ENCODE assay signal across 1 cellular context in the genomic region with DNA sequence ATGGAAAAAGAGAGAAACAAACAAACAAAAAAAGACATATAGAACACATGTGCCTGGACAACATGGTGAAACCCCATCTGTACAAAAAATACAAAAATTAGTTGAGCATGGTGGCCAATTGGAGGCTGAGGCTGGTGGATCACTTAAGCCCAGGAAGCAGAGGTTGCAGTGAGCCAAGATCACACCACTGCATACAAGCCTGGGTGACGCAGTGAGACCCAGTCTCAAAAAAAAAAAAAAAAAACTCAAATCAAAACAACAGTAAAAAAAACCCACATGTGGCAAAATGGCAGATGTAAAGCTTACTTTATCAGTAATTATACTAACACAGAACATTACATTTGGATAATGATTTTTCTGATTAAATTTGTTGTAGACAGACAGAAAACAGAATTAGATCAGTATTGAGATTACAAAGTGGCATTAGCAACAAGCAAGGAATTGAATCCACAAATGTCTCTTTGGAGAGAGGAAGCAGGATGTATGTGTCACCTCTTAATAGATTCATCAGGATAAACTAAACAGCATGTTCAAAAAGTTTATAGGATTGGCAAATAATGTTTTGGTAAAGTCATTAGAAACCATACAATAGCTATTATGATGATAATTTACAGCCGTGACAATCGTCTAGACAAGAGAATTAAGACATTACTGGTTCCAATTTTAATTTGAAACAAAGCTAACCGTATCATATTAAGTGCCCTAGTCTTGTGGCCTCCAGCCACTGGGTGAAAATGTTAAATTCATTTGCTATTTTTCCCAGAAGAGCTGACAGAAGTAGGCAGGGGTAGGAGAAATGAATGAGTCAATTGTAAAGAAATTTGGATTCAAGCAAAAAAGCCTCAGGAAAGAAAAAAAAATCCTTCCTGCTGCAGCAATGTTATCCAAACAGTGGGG.
TF ChIP-seq lines count a peak whose summit lies in the region.

No MANE protein-coding gene starts in this region.

TF ChIP-seq in WTC11, 78 proteins besides CTCF, POLR2A, EP300 and RAD21 (continued from another document):
- TF ChIP-seq USF1 (CRISPR knock-in tag; IDR thresholded peaks at IDR 0.05) (no peak), ESRRA (CRISPR knock-in tag; IDR thresholded peaks at IDR 0.05; ENCODE audit: borderline replicate concordance) (no peak), ZNF671 (CRISPR knock-in tag; IDR thresholded peaks at IDR 0.05) (no peak)
- TF ChIP-seq, protein P1, sequence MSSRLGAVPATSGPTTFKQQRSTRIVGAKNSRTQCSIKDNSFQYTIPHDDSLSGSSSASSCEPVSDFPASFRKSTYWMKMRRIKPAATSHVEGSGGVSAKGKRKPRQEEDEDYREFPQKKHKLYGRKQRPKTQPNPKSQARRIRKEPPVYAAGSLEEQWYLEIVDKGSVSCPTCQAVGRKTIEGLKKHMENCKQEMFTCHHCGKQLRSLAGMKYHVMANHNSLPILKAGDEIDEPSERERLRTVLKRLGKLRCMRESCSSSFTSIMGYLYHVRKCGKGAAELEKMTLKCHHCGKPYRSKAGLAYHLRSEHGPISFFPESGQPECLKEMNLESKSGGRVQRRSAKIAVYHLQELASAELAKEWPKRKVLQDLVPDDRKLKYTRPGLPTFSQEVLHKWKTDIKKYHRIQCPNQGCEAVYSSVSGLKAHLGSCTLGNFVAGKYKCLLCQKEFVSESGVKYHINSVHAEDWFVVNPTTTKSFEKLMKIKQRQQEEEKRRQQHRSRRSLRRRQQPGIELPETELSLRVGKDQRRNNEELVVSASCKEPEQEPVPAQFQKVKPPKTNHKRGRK (CRISPR knock-in tag; IDR thresholded peaks at IDR 0.05; ENCODE audit: borderline replicate concordance) = no peak
- TF ChIP-seq, protein P2, sequence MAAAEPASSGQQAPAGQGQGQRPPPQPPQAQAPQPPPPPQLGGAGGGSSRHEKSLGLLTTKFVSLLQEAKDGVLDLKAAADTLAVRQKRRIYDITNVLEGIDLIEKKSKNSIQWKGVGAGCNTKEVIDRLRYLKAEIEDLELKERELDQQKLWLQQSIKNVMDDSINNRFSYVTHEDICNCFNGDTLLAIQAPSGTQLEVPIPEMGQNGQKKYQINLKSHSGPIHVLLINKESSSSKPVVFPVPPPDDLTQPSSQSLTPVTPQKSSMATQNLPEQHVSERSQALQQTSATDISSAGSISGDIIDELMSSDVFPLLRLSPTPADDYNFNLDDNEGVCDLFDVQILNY (CRISPR knock-in tag; IDR thresholded peaks at IDR 0.05) = no peak
